In genomic region chr7:4267326-4268039, GRCh38 we compare ENCODE assay signal across 2 cellular contexts.
TF ChIP-seq lines count a peak whose summit lies in the region.

No MANE protein-coding gene starts in this region.

TF ChIP-seq in IMR-90, 13 proteins besides CTCF, POLR2A, EP300 and RAD21 (continued from another document):
- TF ChIP-seq SMC3 (IDR thresholded peaks at IDR 0.05; ENCODE audit: low read depth, low read length) (no peak), RCOR1 (IDR thresholded peaks at IDR 0.05; ENCODE audit: insufficient replicate concordance, low read length) (no peak)

TF ChIP-seq in WTC11, 78 proteins besides CTCF, POLR2A, EP300 and RAD21 (continued from another document):
- TF ChIP-seq IRF1 (CRISPR knock-in tag; IDR thresholded peaks at IDR 0.05): no peak
- no peak for TF ChIP-seq AR (CRISPR knock-in tag; IDR thresholded peaks at IDR 0.05)
- TF ChIP-seq ERG (CRISPR knock-in tag; IDR thresholded peaks at IDR 0.05): no peak
- no peak for TF ChIP-seq MXD4 (CRISPR knock-in tag; IDR thresholded peaks at IDR 0.05; ENCODE audit: borderline replicate concordance)
- no peak for TF ChIP-seq ARID4B (CRISPR knock-in tag; IDR thresholded peaks at IDR 0.05; ENCODE audit: borderline replicate concordance)
- no peak for TF ChIP-seq NR2C2 (CRISPR knock-in tag; IDR thresholded peaks at IDR 0.05)
- TF ChIP-seq ZNF532 (CRISPR knock-in tag; IDR thresholded peaks at IDR 0.05; ENCODE audit: borderline replicate concordance): no peak
- TF ChIP-seq ATF3 (CRISPR knock-in tag; conservative IDR thresholded peaks at IDR 0.05): no peak
- no peak for TF ChIP-seq HMGA2 (CRISPR knock-in tag; IDR thresholded peaks at IDR 0.05)
- TF ChIP-seq ZNF671 (CRISPR knock-in tag; IDR thresholded peaks at IDR 0.05): no peak
- TF ChIP-seq TEAD4 (CRISPR knock-in tag; IDR thresholded peaks at IDR 0.05): no peak
- no peak for TF ChIP-seq MLX (CRISPR knock-in tag; IDR thresholded peaks at IDR 0.05)
- no peak for TF ChIP-seq SOX15 (CRISPR knock-in tag; IDR thresholded peaks at IDR 0.05)
TF ChIP-seq in WTC11: peak in this region for 0.
